In genomic region chr5:151523335-151523734, GRCh38 we compare ENCODE assay signal across 2 cellular contexts.
TF ChIP-seq lines count a peak whose summit lies in the region.

No MANE protein-coding gene starts in this region.

TF ChIP-seq in GM12878, 131 proteins besides CTCF, POLR2A, EP300 and RAD21:
- no peak for TF ChIP-seq NKRF (conservative IDR thresholded peaks at IDR 0.05)
- peak; percentile 57; the same call in 1 of the 2 replicates for TF ChIP-seq SMC3 (IDR thresholded peaks at IDR 0.05; ENCODE audit: borderline replicate concordance, low read length)
- TF ChIP-seq PKNOX1 (IDR thresholded peaks at IDR 0.05) = peak; percentile 12; the same call in 1 of the 2 replicates
- no peak for TF ChIP-seq TCF12 (IDR thresholded peaks at IDR 0.05; ENCODE audit: low read depth, low read length)

TF ChIP-seq in HepG2, 621 proteins besides CTCF, POLR2A, EP300 and RAD21 (continued from another document):
- TF ChIP-seq SMC3 (IDR thresholded peaks at IDR 0.05; ENCODE audit: low read length) (peak; percentile 48; the same call in 1 of the 2 replicates), ZNF136 (CRISPR knock-in tag; IDR thresholded peaks at IDR 0.05; ENCODE audit: low read depth) (no peak)
